1 cellular context compared by ENCODE assay signal in the genomic region with DNA sequence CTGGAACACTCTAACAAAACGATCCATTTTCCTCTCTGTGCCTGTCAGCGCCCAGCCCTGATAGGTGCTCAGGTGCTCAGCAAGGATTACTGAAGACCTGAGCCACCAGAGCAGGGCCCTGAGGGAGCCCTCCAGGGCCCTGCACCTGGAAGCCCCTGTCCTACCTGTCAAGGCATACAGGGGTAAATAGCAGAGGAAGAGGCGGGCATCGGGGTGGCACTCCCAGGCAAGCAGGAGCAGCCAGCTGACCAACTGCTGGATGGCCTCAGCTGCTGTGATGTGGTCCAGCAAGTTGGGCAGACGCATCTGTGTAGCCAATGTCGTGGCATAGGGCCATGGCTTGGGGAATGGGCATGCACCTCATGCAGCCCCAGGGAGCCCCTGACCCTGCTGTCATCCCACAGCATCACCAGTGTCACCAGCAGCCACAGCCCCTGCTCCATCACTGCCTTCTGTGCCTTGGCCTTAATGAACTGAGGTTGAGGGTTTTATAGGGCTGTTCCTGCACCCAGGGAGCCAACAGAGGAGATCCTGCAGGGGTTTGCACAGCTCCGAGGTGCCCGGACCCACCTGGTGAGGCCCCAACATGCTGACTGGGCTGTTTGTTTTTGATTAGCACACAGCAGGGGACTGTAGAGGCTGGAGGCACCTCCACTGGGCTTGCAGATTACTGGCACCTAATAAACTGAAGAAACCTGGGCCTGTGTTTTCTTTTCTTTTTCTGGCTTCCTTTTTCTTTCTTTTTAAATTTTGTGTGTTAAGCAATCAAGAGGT.
A peak's percentile ranks its signal among the peaks of the same experiment; 100 is the strongest.
TF ChIP-seq lines count a peak whose summit lies in the region.

No MANE protein-coding gene starts in this region.

TF ChIP-seq in HepG2, 621 proteins besides CTCF, POLR2A, EP300 and RAD21 (continues in another document):
- TF ChIP-seq, protein P1, sequence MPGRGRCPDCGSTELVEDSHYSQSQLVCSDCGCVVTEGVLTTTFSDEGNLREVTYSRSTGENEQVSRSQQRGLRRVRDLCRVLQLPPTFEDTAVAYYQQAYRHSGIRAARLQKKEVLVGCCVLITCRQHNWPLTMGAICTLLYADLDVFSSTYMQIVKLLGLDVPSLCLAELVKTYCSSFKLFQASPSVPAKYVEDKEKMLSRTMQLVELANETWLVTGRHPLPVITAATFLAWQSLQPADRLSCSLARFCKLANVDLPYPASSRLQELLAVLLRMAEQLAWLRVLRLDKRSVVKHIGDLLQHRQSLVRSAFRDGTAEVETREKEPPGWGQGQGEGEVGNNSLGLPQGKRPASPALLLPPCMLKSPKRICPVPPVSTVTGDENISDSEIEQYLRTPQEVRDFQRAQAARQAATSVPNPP (CRISPR knock-in tag; IDR thresholded peaks at IDR 0.05) = no peak
- no peak for TF ChIP-seq ZFP90 (CRISPR knock-in tag; IDR thresholded peaks at IDR 0.05; ENCODE audit: borderline replicate concordance)
- TF ChIP-seq, protein P2, sequence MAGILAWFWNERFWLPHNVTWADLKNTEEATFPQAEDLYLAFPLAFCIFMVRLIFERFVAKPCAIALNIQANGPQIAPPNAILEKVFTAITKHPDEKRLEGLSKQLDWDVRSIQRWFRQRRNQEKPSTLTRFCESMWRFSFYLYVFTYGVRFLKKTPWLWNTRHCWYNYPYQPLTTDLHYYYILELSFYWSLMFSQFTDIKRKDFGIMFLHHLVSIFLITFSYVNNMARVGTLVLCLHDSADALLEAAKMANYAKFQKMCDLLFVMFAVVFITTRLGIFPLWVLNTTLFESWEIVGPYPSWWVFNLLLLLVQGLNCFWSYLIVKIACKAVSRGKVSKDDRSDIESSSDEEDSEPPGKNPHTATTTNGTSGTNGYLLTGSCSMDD (CRISPR knock-in tag; IDR thresholded peaks at IDR 0.05) = no peak
- TF ChIP-seq, protein P3, sequence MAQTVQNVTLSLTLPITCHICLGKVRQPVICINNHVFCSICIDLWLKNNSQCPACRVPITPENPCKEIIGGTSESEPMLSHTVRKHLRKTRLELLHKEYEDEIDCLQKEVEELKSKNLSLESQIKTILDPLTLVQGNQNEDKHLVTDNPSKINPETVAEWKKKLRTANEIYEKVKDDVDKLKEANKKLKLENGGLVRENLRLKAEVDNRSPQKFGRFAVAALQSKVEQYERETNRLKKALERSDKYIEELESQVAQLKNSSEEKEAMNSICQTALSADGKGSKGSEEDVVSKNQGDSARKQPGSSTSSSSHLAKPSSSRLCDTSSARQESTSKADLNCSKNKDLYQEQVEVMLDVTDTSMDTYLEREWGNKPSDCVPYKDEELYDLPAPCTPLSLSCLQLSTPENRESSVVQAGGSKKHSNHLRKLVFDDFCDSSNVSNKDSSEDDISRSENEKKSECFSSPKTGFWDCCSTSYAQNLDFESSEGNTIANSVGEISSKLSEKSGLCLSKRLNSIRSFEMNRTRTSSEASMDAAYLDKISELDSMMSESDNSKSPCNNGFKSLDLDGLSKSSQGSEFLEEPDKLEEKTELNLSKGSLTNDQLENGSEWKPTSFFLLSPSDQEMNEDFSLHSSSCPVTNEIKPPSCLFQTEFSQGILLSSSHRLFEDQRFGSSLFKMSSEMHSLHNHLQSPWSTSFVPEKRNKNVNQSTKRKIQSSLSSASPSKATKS (CRISPR knock-in tag; IDR thresholded peaks at IDR 0.05) = no peak
- TF ChIP-seq MAFK (conservative IDR thresholded peaks at IDR 0.05 in 1 of 2, IDR thresholded peaks at IDR 0.05 in 1 of 2; ENCODE audit: low read length in 2 of 2) = peak; percentile 81 to 87
- TF ChIP-seq, protein P4, sequence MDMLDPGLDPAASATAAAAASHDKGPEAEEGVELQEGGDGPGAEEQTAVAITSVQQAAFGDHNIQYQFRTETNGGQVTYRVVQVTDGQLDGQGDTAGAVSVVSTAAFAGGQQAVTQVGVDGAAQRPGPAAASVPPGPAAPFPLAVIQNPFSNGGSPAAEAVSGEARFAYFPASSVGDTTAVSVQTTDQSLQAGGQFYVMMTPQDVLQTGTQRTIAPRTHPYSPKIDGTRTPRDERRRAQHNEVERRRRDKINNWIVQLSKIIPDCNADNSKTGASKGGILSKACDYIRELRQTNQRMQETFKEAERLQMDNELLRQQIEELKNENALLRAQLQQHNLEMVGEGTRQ (IDR thresholded peaks at IDR 0.05; ENCODE audit: low read depth, low read length) = no peak
- TF ChIP-seq, protein P4 (CRISPR knock-in tag; IDR thresholded peaks at IDR 0.05; ENCODE audit: borderline replicate concordance) = no peak
- TF ChIP-seq, protein P5, sequence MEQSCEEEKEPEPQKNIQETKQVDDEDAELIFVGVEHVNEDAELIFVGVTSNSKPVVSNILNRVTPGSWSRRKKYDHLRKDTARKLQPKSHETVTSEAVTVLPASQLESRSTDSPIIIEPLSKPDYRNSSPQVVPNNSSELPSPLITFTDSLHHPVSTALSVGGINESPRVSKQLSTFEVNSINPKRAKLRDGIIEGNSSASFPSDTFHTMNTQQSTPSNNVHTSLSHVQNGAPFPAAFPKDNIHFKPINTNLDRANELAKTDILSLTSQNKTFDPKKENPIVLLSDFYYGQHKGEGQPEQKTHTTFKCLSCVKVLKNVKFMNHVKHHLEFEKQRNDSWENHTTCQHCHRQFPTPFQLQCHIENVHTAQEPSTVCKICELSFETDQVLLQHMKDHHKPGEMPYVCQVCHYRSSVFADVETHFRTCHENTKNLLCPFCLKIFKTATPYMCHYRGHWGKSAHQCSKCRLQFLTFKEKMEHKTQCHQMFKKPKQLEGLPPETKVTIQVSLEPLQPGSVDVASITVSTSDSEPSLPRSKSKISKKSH (CRISPR knock-in tag; IDR thresholded peaks at IDR 0.05; ENCODE audit: borderline replicate concordance) = no peak
- TF ChIP-seq SATB2 (CRISPR knock-in tag; IDR thresholded peaks at IDR 0.05) = no peak
- TF ChIP-seq, protein P6, sequence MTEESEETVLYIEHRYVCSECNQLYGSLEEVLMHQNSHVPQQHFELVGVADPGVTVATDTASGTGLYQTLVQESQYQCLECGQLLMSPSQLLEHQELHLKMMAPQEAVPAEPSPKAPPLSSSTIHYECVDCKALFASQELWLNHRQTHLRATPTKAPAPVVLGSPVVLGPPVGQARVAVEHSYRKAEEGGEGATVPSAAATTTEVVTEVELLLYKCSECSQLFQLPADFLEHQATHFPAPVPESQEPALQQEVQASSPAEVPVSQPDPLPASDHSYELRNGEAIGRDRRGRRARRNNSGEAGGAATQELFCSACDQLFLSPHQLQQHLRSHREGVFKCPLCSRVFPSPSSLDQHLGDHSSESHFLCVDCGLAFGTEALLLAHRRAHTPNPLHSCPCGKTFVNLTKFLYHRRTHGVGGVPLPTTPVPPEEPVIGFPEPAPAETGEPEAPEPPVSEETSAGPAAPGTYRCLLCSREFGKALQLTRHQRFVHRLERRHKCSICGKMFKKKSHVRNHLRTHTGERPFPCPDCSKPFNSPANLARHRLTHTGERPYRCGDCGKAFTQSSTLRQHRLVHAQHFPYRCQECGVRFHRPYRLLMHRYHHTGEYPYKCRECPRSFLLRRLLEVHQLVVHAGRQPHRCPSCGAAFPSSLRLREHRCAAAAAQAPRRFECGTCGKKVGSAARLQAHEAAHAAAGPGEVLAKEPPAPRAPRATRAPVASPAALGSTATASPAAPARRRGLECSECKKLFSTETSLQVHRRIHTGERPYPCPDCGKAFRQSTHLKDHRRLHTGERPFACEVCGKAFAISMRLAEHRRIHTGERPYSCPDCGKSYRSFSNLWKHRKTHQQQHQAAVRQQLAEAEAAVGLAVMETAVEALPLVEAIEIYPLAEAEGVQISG (CRISPR knock-in tag; IDR thresholded peaks at IDR 0.05) = peak; percentile 35; the same call in 1 of the 2 replicates
- no peak for TF ChIP-seq RXRB (CRISPR knock-in tag; IDR thresholded peaks at IDR 0.05; ENCODE audit: borderline replicate concordance)
- TF ChIP-seq MAFF (IDR thresholded peaks at IDR 0.05; ENCODE audit: low read depth, low read length) = peak; percentile 73
- TF ChIP-seq ZNF883 (CRISPR knock-in tag; IDR thresholded peaks at IDR 0.05; ENCODE audit: not compliant biosample characterization) = no peak
- TF ChIP-seq CCAR2 (optimal IDR thresholded peaks at IDR 0.05; ENCODE audit: low read depth, low read length) = no peak
- TF ChIP-seq ZNF484 (CRISPR knock-in tag; IDR thresholded peaks at IDR 0.05; ENCODE audit: borderline replicate concordance, low read depth) = no peak
- TF ChIP-seq ZNF274 (CRISPR knock-in tag; IDR thresholded peaks at IDR 0.05) = no peak
- TF ChIP-seq, protein P7, sequence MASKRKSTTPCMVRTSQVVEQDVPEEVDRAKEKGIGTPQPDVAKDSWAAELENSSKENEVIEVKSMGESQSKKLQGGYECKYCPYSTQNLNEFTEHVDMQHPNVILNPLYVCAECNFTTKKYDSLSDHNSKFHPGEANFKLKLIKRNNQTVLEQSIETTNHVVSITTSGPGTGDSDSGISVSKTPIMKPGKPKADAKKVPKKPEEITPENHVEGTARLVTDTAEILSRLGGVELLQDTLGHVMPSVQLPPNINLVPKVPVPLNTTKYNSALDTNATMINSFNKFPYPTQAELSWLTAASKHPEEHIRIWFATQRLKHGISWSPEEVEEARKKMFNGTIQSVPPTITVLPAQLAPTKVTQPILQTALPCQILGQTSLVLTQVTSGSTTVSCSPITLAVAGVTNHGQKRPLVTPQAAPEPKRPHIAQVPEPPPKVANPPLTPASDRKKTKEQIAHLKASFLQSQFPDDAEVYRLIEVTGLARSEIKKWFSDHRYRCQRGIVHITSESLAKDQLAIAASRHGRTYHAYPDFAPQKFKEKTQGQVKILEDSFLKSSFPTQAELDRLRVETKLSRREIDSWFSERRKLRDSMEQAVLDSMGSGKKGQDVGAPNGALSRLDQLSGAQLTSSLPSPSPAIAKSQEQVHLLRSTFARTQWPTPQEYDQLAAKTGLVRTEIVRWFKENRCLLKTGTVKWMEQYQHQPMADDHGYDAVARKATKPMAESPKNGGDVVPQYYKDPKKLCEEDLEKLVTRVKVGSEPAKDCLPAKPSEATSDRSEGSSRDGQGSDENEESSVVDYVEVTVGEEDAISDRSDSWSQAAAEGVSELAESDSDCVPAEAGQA (IDR thresholded peaks at IDR 0.05; ENCODE audit: low read depth) = no peak
- TF ChIP-seq, protein P7 (CRISPR knock-in tag; IDR thresholded peaks at IDR 0.05; ENCODE audit: borderline replicate concordance) = no peak
- TF ChIP-seq KLF12 (CRISPR knock-in tag; IDR thresholded peaks at IDR 0.05; ENCODE audit: borderline replicate concordance) = no peak
- no peak for TF ChIP-seq GLI4 (CRISPR knock-in tag; IDR thresholded peaks at IDR 0.05; ENCODE audit: borderline replicate concordance)
